Comparison of ENCODE assay signal across 11 cellular contexts in genomic region chr16:20911361-20911760, GRCh38. TPM values are rescaled to one million over a fixed set of nuclear protein-coding genes. Genes with fewer than 3 reads are reported as not detected.
DNase-seq lines count a peak whose midpoint lies in the region; ATAC-seq, FAIRE-seq and TF ChIP-seq lines count a peak whose summit lies in the region.
"Had no signal": no experiment of that assay in that cellular context is flagged by ENCODE, and none has a peak within 500 bp of the region (broad histone marks: within the 10 kb centered on the region; RNA-seq: fewer than 3 reads in every experiment).

No MANE protein-coding gene starts in this region.

- TF ChIP-seq CTCF in Peyer's patch (IDR thresholded peaks at IDR 0.05) (no peak), gastrocnemius medialis (IDR thresholded peaks at IDR 0.05 in 4 of 5, conservative IDR thresholded peaks at IDR 0.05 in 1 of 5) (no peak)

- H3K36me3 ChIP-seq in Peyer's patch (no peaks in the 10 kb centered on the region), gastrocnemius medialis (no peaks in the 10 kb centered on the region)

- H3K27me3 ChIP-seq in Peyer's patch (no peaks in the 10 kb centered on the region), gastrocnemius medialis (no peaks in the 10 kb centered on the region)
- H3K27me3 ChIP-seq: body of pancreas had no signal

- peak; percentile 84 for DNase-seq in ELR (ENCODE audit: low read depth)
- no peak for DNase-seq in Peyer's patch
- peak; percentile 83 for DNase-seq in dermis blood vessel endothelial cell
- DNase-seq in gastrocnemius medialis = no peak
- DNase-seq in putamen (ENCODE audit: low spot score) = no peak
- no peak for DNase-seq in frontal cortex (ENCODE audit: low spot score in 2 of 2)
- DNase-seq in NCI-H1417 treated with DMSO at 0.1 percent for 48 hours (lab: John Stamatoyannopoulos, UW) = no peak
- DNase-seq: body of pancreas, NCI-H446 treated with DMSO at 0.1 percent for 48 hours had no signal

- H3K9me3 ChIP-seq in Peyer's patch = no peaks in the 10 kb centered on the region
- no peaks in the 10 kb centered on the region for H3K9me3 ChIP-seq in gastrocnemius medialis
- H3K9me3 ChIP-seq: body of pancreas had no signal

- H3K4me3 ChIP-seq in Peyer's patch = no peak overlapping the region
- no peak overlapping the region for H3K4me3 ChIP-seq in gastrocnemius medialis
- H3K4me3 ChIP-seq: body of pancreas had no signal

- in situ Hi-C loops in gastrocnemius medialis (cut with MboI; ENCODE audit: low sequenced_read_pairs in 4 of 4) = loop anchor here in 2 of 4 donors (10.0 kb wide), 1 partner anchor 57 kb away; no protein-coding TSS in a partner anchor

- FAIRE-seq in frontal cortex (lab: Jason Lieb, UNC) = no peak
- FAIRE-seq: TTC549 had no signal

- H3K4me1 ChIP-seq in Peyer's patch = peaks cover 0 to 4% (median 0%) of the 10 kb centered on the region in 4 donors
- H3K4me1 ChIP-seq in gastrocnemius medialis = peaks cover 19 to 26% of the 10 kb centered on the region in 2 donors

- ATAC-seq in gastrocnemius medialis (no peak), HG02798 (IDR thresholded peaks at IDR 0.05; ENCODE audit: poor library complexity, unreplicated experiment) (no peak)

- H3K27ac ChIP-seq in Peyer's patch = peak overlapping the region in 3 of 4 donors; percentile 1 to 58 (median 5)
- H3K27ac ChIP-seq in gastrocnemius medialis = peak overlapping the region; percentile 55 to 64 (median 59)

- intact Hi-C loops in gastrocnemius medialis (cut with DNase I; ENCODE audit: low total_unique reads) = no loop called here

- TF ChIP-seq POLR2A in Peyer's patch (IDR thresholded peaks at IDR 0.05) = no peak
- no peak for TF ChIP-seq POLR2A in gastrocnemius medialis (IDR thresholded peaks at IDR 0.05)

RNA-seq across cellular contexts. Expression of gene LYRM1, which starts 10.8 kb away (rescaled TPM):
- total RNA-seq in Peyer's patch (10 to 100 TPM in 2 of 4 donors, 1 to 10 TPM in 2; 8.8 to 53.6 (median 13.2) TPM), dermis blood vessel endothelial cell (75.2 and 87.4 TPM in 2 replicates), gastrocnemius medialis (10 to 100 TPM; 36.4 to 74.7 (median 38.8) TPM), frontal cortex (53.0 TPM)

RNA-seq across cellular contexts. Expression of gene DCUN1D3, which starts 11.2 kb away (rescaled TPM):
- total RNA-seq in Peyer's patch = 10 to 100 TPM in 1 of 4 donors, 1 to 10 TPM in 3; 6.5 to 12.2 (median 9.5) TPM
- total RNA-seq in dermis blood vessel endothelial cell = 33.8 and 80.8 TPM in 2 replicates
- total RNA-seq in gastrocnemius medialis = 10 to 100 TPM in 1 of 4 donors, 1 to 10 TPM in 3; 7.6 to 10.5 (median 8.3) TPM
- total RNA-seq in frontal cortex = 18.8 TPM

Comparison
In these comparisons a context has a peak if more than half of its experiments do, and no peak if none do; other contexts are left out.
1. DNase-seq: peak in ELR (single experiment) and dermis blood vessel endothelial cell (single experiment); none in Peyer's patch (0 of 3), gastrocnemius medialis (0 of 2), putamen (single experiment), frontal cortex (0 of 2) and NCI-H1417 treated with DMSO at 0.1 percent for 48 hours (single experiment).